ENCODE assay signal across 15 cellular contexts in the genomic region with DNA sequence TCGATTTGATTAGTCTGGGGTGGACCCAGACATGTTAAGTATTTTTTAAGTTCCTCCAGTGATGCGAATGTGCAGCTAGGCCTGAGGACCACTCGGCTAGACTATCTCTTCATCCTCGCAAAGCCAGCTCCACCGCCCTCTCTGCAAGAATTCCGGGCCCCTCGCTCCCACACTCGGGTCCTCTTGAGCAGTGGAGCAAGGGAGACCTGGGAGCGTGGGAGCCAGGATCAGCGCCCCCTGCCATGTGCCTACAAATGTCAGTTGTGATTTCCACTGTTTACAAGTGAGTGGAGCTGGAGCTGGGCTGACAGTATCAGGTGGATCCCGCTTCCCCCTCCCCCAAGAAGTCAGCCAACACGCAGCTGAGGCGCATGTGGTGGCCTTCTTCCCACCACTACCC. TPM values are rescaled to one million over a fixed set of nuclear protein-coding genes. Genes with fewer than 3 reads are reported as not detected.
"Had no signal": no experiment of that assay in that cellular context is flagged by ENCODE, and none has a peak within 500 bp of the region (broad histone marks: within the 10 kb centered on the region; RNA-seq: fewer than 3 reads in every experiment).

No MANE protein-coding gene starts in this region.

- H3K9me3 Mint-ChIP-seq: activated CD4-positive, alpha-beta T cell treated with anti-CD3 and anti-CD28 coated beads, Interleukin-2, amount 10 ng/mL, durations not matched to agents 24 days and 14 days had no signal

- DNase-seq: activated CD4-positive, alpha-beta T cell treated with anti-CD3 and anti-CD28 coated beads, Interleukin-2, amount 10 ng/mL, durations not matched to agents 24 days and 14 days; activated CD8-positive, alpha-beta memory T cell treated with anti-CD3 and anti-CD28 coated beads for 24 hours; activated naive CD4-positive, alpha-beta T cell treated with anti-CD3 and anti-CD28 coated beads, Interleukin-2, amount 50 U/mL, for 16 hours; anterior cingulate cortex; effector CD4-positive, alpha-beta T cell; gastrocnemius medialis; SHP77 treated with DMSO at 0.1 percent for 48 hours; stimulated activated CD4-positive, alpha-beta T cell treated with anti-CD3 and anti-CD28 coated beads, Interleukin-4, amount 100 ng/mL, for 1 hour; stimulated activated CD8-positive, alpha-beta memory T cell treated with anti-CD3 and anti-CD28 coated beads, Interleukin-4, amount 100 ng/mL, for 48 hours; T-helper 9 cell had no signal

- ATAC-seq: gastrocnemius medialis had no signal

- H3K27ac Mint-ChIP-seq: activated CD4-positive, alpha-beta T cell treated with anti-CD3 and anti-CD28 coated beads, Interleukin-2, amount 10 ng/mL, durations not matched to agents 24 days and 14 days had no signal

RNA-seq across cellular contexts. Expression of a gene that starts 6.7 kb away (rescaled TPM):
- total RNA-seq: activated CD4-positive, alpha-beta T cell treated with anti-CD3 and anti-CD28 coated beads, Interleukin-2, amount 10 ng/mL, durations not matched to agents 24 days and 14 days; kidney epithelial cell; liver; myocyte; osteoblast; urinary bladder had no signal
